ENCODE assay signal across 8 cellular contexts in genomic region chrX:154515803-154516654, GRCh38. TPM values are rescaled to one million over a fixed set of nuclear protein-coding genes. Genes with fewer than 3 reads are reported as not detected.
A peak's percentile ranks its signal among the peaks of the same experiment; 100 is the strongest.
DNase-seq lines count a peak whose midpoint lies in the region; ATAC-seq, FAIRE-seq and TF ChIP-seq lines count a peak whose summit lies in the region.

TSS of gene FAM3A (minus strand) at chrX:154516232. CDS start at chrX:154515772, 460 bp downstream.

- H3K27me3 ChIP-seq in pancreas (no peaks in the 10 kb centered on the region), thymus (ENCODE audit: control insufficient read depth, insufficient read depth) (no peaks in the 10 kb centered on the region)

- H3K4me3 ChIP-seq in pancreas (peak within 1 kb of the TSS; percentile 44 to 67 (median 59)), thymus (ENCODE audit: low read length) (peak within 1 kb of the TSS; percentile 71)

- no peaks in the 10 kb centered on the region for H3K36me3 Mint-ChIP-seq in activated naive CD8-positive, alpha-beta T cell

- intact Hi-C loops in Right ventricle myocardium inferior (cut with DNase I) (loop anchor here (2.0 kb wide), 1 partner anchor 29 kb away; the partner anchor contains the start of gene UBL4A), pancreas (cut with DNase I) (no loop called here)

- no peaks in the 10 kb centered on the region for H3K27me3 Mint-ChIP-seq in activated naive CD8-positive, alpha-beta T cell

- peak; percentile 59 for FAIRE-seq in pancreas (lab: Jason Lieb, UNC)

- peak; percentile 28 for TF ChIP-seq POLR2A in GM10847 (IDR thresholded peaks at IDR 0.05; ENCODE audit: extremely low read depth, insufficient read length)

- H3K27ac ChIP-seq in pancreas (peak within 1 kb of the TSS; percentile 78 to 88 (median 82)), thymus (ENCODE audit: low read depth) (peak within 1 kb of the TSS; percentile 87)

- WGBS in pancreas, 2 donors = 0 to 24% methylated on average over 50 to 72 of the region's 72 CpGs
- under 1% methylated on average over 71 of the region's 72 CpGs for WGBS in thymus

- ATAC-seq in HG02623 (IDR thresholded peaks at IDR 0.05; ENCODE audit: unreplicated experiment) (peak; percentile 84), Right ventricle myocardium inferior (peak; percentile 96), pancreas (peak; percentile 87 to 94 (median 92))

- no peaks in the 10 kb centered on the region for H3K36me3 ChIP-seq in pancreas
- H3K36me3 ChIP-seq in thymus (ENCODE audit: control insufficient read depth, insufficient read depth) = peaks cover 3% of the 10 kb centered on the region

- H3K9me3 ChIP-seq in pancreas (no peaks in the 10 kb centered on the region), thymus (ENCODE audit: control insufficient read depth) (no peaks in the 10 kb centered on the region)

- DNase-seq in NCI-H1105 treated with DMSO at 0.1 percent for 48 hours (lab: John Stamatoyannopoulos, UW) = peak; percentile 93
- DNase-seq in SKM-1 treated with dmso at 0.1 percent for 144 hours (lab: John Stamatoyannopoulos, UW; ENCODE audit: unreplicated experiment) = peak; percentile 72
- DNase-seq in Right ventricle myocardium inferior (ENCODE audit: missing footprints) = peak; percentile 97
- peak; percentile 91 to 98 (median 94) for DNase-seq in pancreas

- H3K9me3 Mint-ChIP-seq in activated naive CD8-positive, alpha-beta T cell (ENCODE audit: low read depth) = no peaks in the 10 kb centered on the region

- TF ChIP-seq CTCF in pancreas (IDR thresholded peaks at IDR 0.05) = no peak

- H3K4me3 Mint-ChIP-seq in activated naive CD8-positive, alpha-beta T cell = peak within 1 kb of the TSS; percentile 87

- no peaks in the 10 kb centered on the region for H3K4me1 ChIP-seq in pancreas
- H3K4me1 ChIP-seq in thymus (ENCODE audit: control insufficient read depth, insufficient read depth, low read length) = peaks cover 10% of the 10 kb centered on the region

- peak within 1 kb of the TSS; percentile 88 for H3K27ac Mint-ChIP-seq in activated naive CD8-positive, alpha-beta T cell

- peaks cover 24% of the 10 kb centered on the region for H3K4me1 Mint-ChIP-seq in activated naive CD8-positive, alpha-beta T cell (ENCODE audit: low read depth)

RNA-seq across cellular contexts. Expression of gene FAM3A, which starts in this region (rescaled TPM):
- total RNA-seq in Right ventricle myocardium inferior (62.1 TPM), pancreas (10 to 100 TPM; 26.4 to 40.4 (median 32.7) TPM)
- polyA plus RNA-seq in pancreas (10 to 100 TPM; 70.7 to 78.5 TPM), thymus (73.4 TPM)

Comparison
In these comparisons a context has a peak if more than half of its experiments do, and no peak if none do; other contexts are left out.
1. Peak in every context shown above with its lines: DNase-seq, ATAC-seq, H3K4me3 ChIP-seq and H3K27ac ChIP-seq.